22 cellular contexts compared by ENCODE assay signal in genomic region chr5:165410476-165410875, GRCh38.
"Had no signal": no experiment of that assay in that cellular context is flagged by ENCODE, and none has a peak within 500 bp of the region (broad histone marks: within the 10 kb centered on the region; RNA-seq: fewer than 3 reads in every experiment).

No MANE protein-coding gene starts in this region.

- H3K27ac ChIP-seq: colonic mucosa, esophagus squamous epithelium, gastroesophageal sphincter, hepatocyte, pancreas, testis, tibial nerve, upper lobe of right lung, vagina had no signal

- H3K4me1 ChIP-seq: colonic mucosa, esophagus squamous epithelium, gastroesophageal sphincter, testis, tibial nerve, upper lobe of right lung, vagina had no signal

- DNase-seq: colonic mucosa; dermis blood vessel endothelial cell; esophagus squamous epithelium; foreskin fibroblast; glutamatergic neuron; left colon; left ventricle myocardium superior; mesendoderm; naive B cell; occipital lobe; pancreas; right cardiac atrium; stimulated activated CD4-positive, alpha-beta T cell treated with anti-CD3 and anti-CD28 coated beads, Interleukin-2, amount 100 ng/mL, for 48 hours; stimulated activated naive CD8-positive, alpha-beta T cell treated with anti-CD3 and anti-CD28 coated beads, Interleukin-15, Interleukin-2, amounts not matched to agents 100 U/mL and 50 U/mL, for 24 hours; testis; upper lobe of right lung had no signal

- H3K36me3 ChIP-seq: colonic mucosa, esophagus squamous epithelium, gastroesophageal sphincter, pancreas, tibial nerve, upper lobe of right lung, vagina had no signal

- FAIRE-seq: pancreas had no signal

- H3K4me2 ChIP-seq: hepatocyte, smooth muscle cell had no signal

- H3K4me3 ChIP-seq: colonic mucosa, esophagus squamous epithelium, gastroesophageal sphincter, hepatocyte, lung, pancreas, smooth muscle cell, testis, tibial nerve, upper lobe of right lung, vagina had no signal

- H3K27me3 ChIP-seq: colonic mucosa, esophagus squamous epithelium, gastroesophageal sphincter, hepatocyte, pancreas, testis, tibial nerve, upper lobe of right lung, vagina had no signal

- H2AFZ ChIP-seq: hepatocyte had no signal

- H3K9me3 ChIP-seq: colonic mucosa, esophagus squamous epithelium, pancreas, testis, upper lobe of right lung, vagina had no signal
